10 cellular contexts compared by ENCODE assay signal in the genomic region with DNA sequence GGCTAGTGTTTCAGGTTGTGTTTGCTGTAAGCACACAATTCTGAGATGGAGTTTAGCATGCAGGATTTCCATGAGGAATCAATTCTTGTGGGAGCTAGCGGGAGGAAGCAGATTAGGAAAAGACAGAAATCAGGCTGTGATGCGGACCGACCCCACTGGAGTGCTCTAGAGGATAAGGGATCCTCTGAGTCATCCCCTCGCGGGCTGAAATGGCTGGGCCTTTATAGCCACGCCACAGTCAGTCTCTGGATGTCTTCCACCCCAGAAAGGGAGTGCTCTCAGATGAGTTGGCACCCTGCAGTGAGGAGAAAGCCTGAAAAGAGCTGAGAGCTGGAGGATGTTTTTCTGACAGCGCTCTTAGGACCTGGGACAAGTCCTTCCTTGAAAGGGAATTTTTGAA.
DNase-seq lines count a peak whose midpoint lies in the region; ATAC-seq, FAIRE-seq and TF ChIP-seq lines count a peak whose summit lies in the region.
"Had no signal": no experiment of that assay in that cellular context is flagged by ENCODE, and none has a peak within 500 bp of the region (broad histone marks: within the 10 kb centered on the region; RNA-seq: fewer than 3 reads in every experiment).

No MANE protein-coding gene starts in this region.

- no peak for TF ChIP-seq POLR2A in H54 (IDR thresholded peaks at IDR 0.05; ENCODE audit: low read depth, low read length)
- no peak for TF ChIP-seq POLR2A in adrenal gland (IDR thresholded peaks at IDR 0.05)

- H3K4me1 ChIP-seq in cardiac muscle cell (ENCODE audit: low read depth) (no peaks in the 10 kb centered on the region), left lung (no peaks in the 10 kb centered on the region), adrenal gland (replicated peaks in 1 of 2) (no peaks in the 10 kb centered on the region)

- no peak overlapping the region for H3K4me3 ChIP-seq in cardiac muscle cell
- H3K4me3 ChIP-seq in left lung = no peak overlapping the region
- no peak overlapping the region for H3K4me3 ChIP-seq in adrenal gland

- no peaks in the 10 kb centered on the region for H3K36me3 ChIP-seq in cardiac muscle cell
- H3K36me3 ChIP-seq in left lung = no peaks in the 10 kb centered on the region
- no peaks in the 10 kb centered on the region for H3K36me3 ChIP-seq in adrenal gland (replicated peaks in 1 of 2)

- H3K9me3 ChIP-seq in cardiac muscle cell (ENCODE audit: low read depth) (no peaks in the 10 kb centered on the region), left lung (no peaks in the 10 kb centered on the region), adrenal gland (replicated peaks in 1 of 3) (no peaks in the 10 kb centered on the region)

- H3K27ac ChIP-seq in cardiac muscle cell (no peak overlapping the region), left lung (no peak overlapping the region), adrenal gland (no peak overlapping the region)

- TF ChIP-seq CTCF in cardiac muscle cell (IDR thresholded peaks at IDR 0.05; ENCODE audit: low read depth, low read length) (peak; percentile 21), left lung (IDR thresholded peaks at IDR 0.05) (no peak), adrenal gland (IDR thresholded peaks at IDR 0.05) (no peak)

- WGBS in adrenal gland, 4 donors = 82 to 86% (median 85%) methylated on average over 7 of the region's 7 CpGs

- no peaks in the 10 kb centered on the region for H3K27me3 ChIP-seq in cardiac muscle cell
- no peaks in the 10 kb centered on the region for H3K27me3 ChIP-seq in left lung
- H3K27me3 ChIP-seq in adrenal gland = no peaks in the 10 kb centered on the region

- FAIRE-seq in H54 (lab: Jason Lieb, UNC) = peak; percentile 60

- DNase-seq in H54 (ENCODE audit: insufficient read length, low spot score) = peak; percentile 9
- peak; percentile 45 for DNase-seq in amniotic epithelial cell (ENCODE audit: low read depth)
- DNase-seq in cardiac muscle cell (ENCODE audit: low read depth in 1 of 2, low spot score in 1 of 2) = peak in 1 of 2 donors; percentile 79
- peak; percentile 86 for DNase-seq in posterior vena cava (ENCODE audit: low spot score)
- DNase-seq in left lung = no peak
- DNase-seq in adrenal gland = no peak
- DNase-seq in midbrain (lab: John Stamatoyannopoulos, UW) = no peak
- no peak for DNase-seq in DMS153 (lab: John Stamatoyannopoulos, UW)
- DNase-seq: activated T-cell treated with anti-CD3 and anti-CD28 coated beads, Interleukin-2, amount 50 U/mL, for 72 hours; effector memory CD4-positive, alpha-beta T cell had no signal

- intact Hi-C loops in posterior vena cava (cut with DNase I) = loop anchor here (10.0 kb wide), 2 partner anchors 287 to 677 kb away; no protein-coding TSS in a partner anchor
- intact Hi-C loops in left lung (cut with DNase I) = no loop called here
- intact Hi-C loops in adrenal gland (cut with DNase I) = no loop called here

- no peak for ATAC-seq in left lung
- ATAC-seq: activated T-cell treated with anti-CD3 and anti-CD28 coated beads, Interleukin-2, amount 50 U/mL, for 72 hours had no signal

Comparison
In these comparisons a context has a peak if more than half of its experiments do, and no peak if none do; other contexts are left out.
1. DNase-seq: peak in H54 (single experiment), amniotic epithelial cell (single experiment) and posterior vena cava (single experiment); none in left lung (0 of 2), adrenal gland (0 of 7), midbrain (single experiment) and DMS153 (single experiment).
2. intact Hi-C loops: an anchor here in posterior vena cava (10.0 kb wide); none called in left lung and adrenal gland.